In the genomic region with DNA sequence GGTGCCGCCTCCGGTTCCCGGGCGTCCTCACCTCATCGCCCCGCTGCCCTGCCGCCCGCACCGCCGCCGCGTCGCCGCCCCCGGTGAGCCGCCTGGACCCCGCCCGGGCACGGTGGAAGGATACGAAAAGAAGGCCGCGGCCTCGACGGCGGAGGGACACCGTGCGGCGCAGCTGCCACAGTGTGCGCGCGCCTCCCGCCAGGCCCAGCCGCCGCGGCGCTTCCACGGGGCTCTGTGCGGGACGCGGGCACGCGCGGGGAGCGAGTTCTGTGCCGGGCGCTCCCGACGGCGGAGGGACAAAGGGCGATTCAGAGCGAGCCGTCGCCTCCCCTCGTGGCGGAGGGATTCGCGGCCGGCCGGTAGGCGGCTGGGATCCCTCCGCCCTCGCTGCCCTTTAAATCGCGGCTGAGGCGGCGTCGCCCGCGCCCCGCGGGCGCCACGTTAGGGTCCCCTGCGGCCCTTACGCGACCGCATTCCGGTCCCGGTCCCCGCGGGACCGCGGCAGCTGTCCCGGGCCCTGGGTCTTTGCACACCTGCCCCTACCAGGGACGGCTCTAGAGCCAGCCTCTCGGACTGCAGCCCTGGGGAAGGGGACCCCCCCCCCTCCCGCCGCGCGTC, we compare ENCODE assay signal across 8 cellular contexts. TPM values are rescaled to one million over a fixed set of nuclear protein-coding genes. Genes with fewer than 3 reads are reported as not detected.
DNase-seq lines count a peak whose midpoint lies in the region; ATAC-seq and TF ChIP-seq lines count a peak whose summit lies in the region.

No MANE protein-coding gene starts in this region.

- POLR2A ChIA-PET in HCT116 (lab: Charles Lee) = no interaction called here

- H3K4me1 ChIP-seq in ES-I3 (ENCODE audit: insufficient read depth, low read length) (peaks cover 5% of the 10 kb centered on the region; the same call in 1 of the 2 replicates), HCT116 (ENCODE audit: control insufficient read depth in 1 of 2, insufficient read depth in 2 of 2, low read length in 2 of 2) (peaks cover 8 to 38% of the 10 kb centered on the region in 2 experiments; a peak in 3 of 4 replicates), right atrium auricular region (peaks cover 0 to 54% of the 10 kb centered on the region in 2 donors), prostate gland (replicated peaks) (peaks cover 3% of the 10 kb centered on the region), upper lobe of right lung (peaks cover 39% of the 10 kb centered on the region)

- H3K27me3 Mint-ChIP-seq in T-helper 17 cell = peaks cover 5% of the 10 kb centered on the region

- H3K36me3 ChIP-seq in ES-I3 (ENCODE audit: insufficient read depth, low read length) (no peaks in the 10 kb centered on the region), HCT116 (ENCODE audit: control insufficient read depth in 1 of 2, insufficient read depth in 2 of 2, low read length in 2 of 2) (no peaks in the 10 kb centered on the region), right atrium auricular region (no peaks in the 10 kb centered on the region), prostate gland (no peaks in the 10 kb centered on the region), upper lobe of right lung (no peaks in the 10 kb centered on the region)

- RAD21 ChIA-PET in HCT116 (lab: Charles Lee; ENCODE audit: low non-redundant PET in 1 of 2, low total read pairs in 2 of 2, uncharacterized antibody in 2 of 2, unreplicated experiment in 2 of 2) = no interaction called here

- peak overlapping the region; percentile 74 for H2AFZ ChIP-seq in HCT116 (ENCODE audit: low read depth, low read length, poor library complexity, severe bottlenecking)

- no peaks in the 10 kb centered on the region for H3K36me3 Mint-ChIP-seq in T-helper 17 cell (ENCODE audit: low read depth)

- H3K9me3 ChIP-seq in ES-I3 (ENCODE audit: control insufficient read depth, insufficient read depth, low read length) (no peaks in the 10 kb centered on the region), HCT116 (ENCODE audit: control insufficient read depth in 1 of 2, insufficient read depth in 1 of 2, low read depth in 1 of 2, low read length in 2 of 2) (no peaks in the 10 kb centered on the region), T-helper 17 cell (ENCODE audit: control insufficient read depth, low read length, poor library complexity, severe bottlenecking) (no peaks in the 10 kb centered on the region), right atrium auricular region (no peaks in the 10 kb centered on the region), prostate gland (no peaks in the 10 kb centered on the region), upper lobe of right lung (no peaks in the 10 kb centered on the region)

- H3K9me2 ChIP-seq in HCT116 (ENCODE audit: insufficient read depth) = no peaks in the 10 kb centered on the region

- under 1% methylated on average over 72 of the region's 90 CpGs for WGBS in prostate gland

- TF ChIP-seq POLR2A in HCT116 (IDR thresholded peaks at IDR 0.05; ENCODE audit: borderline replicate concordance, extremely low read depth, insufficient read depth, insufficient read length) = peak; percentile 99
- peak; percentile 91 for TF ChIP-seq POLR2A in prostate gland (IDR thresholded peaks at IDR 0.05)

- CTCF ChIA-PET in HCT116 (lab: Charles Lee) = no interaction called here

- H4K20me1 ChIP-seq in HCT116 (ENCODE audit: insufficient read depth) = peaks cover 9% of the 10 kb centered on the region; the same call in 1 of the 2 replicates

- H3K9ac ChIP-seq in ES-I3 (ENCODE audit: low read depth, low read length) (peak overlapping the region; percentile 87), HCT116 (ENCODE audit: low read length) (peak overlapping the region; percentile 74)

- DNase-seq in HCT116 (ENCODE audit: low read depth, low spot score) (peak; percentile 86), NCI-H1105 (lab: John Stamatoyannopoulos, UW) (peak; percentile 91), T-helper 17 cell (peak; percentile 74 to 77 (median 74)), amygdala (lab: John Stamatoyannopoulos, UW) (peak in 52 of 56 donors; percentile 21 to 90 (median 77)), right atrium auricular region (ENCODE audit: low spot score) (peak; percentile 79), prostate gland (ENCODE audit: low spot score) (peak; percentile 87), upper lobe of right lung (peak; percentile 93)

- BruUV-seq in HCT116 (replicated peaks; lab: Mats Ljungman, UMichigan) = no TSS peak

- intact Hi-C loops in HCT116 (cut with micrococcal nuclease) (no loop called here), prostate gland (cut with DNase I) (no loop called here), upper lobe of right lung (cut with DNase I) (no loop called here)

- peak; percentile 44 for ATAC-seq in HCT116
- peak; percentile 48 for ATAC-seq in T-helper 17 cell
- peak; percentile 81 for ATAC-seq in upper lobe of right lung

- H3K4me3 ChIP-seq in HCT116 (replicated peaks in 1 of 2; ENCODE audit: low read depth in 1 of 2, low read length in 2 of 2) = peak overlapping the region; percentile 58 to 78
- peak overlapping the region; percentile 80 to 88 for H3K4me3 ChIP-seq in right atrium auricular region
- H3K4me3 ChIP-seq in prostate gland = peak overlapping the region; percentile 66 to 92
- H3K4me3 ChIP-seq in upper lobe of right lung = peak overlapping the region; percentile 83

- peak overlapping the region; percentile 98 for H3K4me2 ChIP-seq in HCT116 (ENCODE audit: low read length)

- peaks cover 35% of the 10 kb centered on the region for H3K4me1 Mint-ChIP-seq in T-helper 17 cell

- TF ChIP-seq CTCF in HCT116 (IDR thresholded peaks at IDR 0.05 in 2 of 3, conservative IDR thresholded peaks at IDR 0.05 in 1 of 3; ENCODE audit: borderline replicate concordance in 1 of 3, insufficient read depth in 1 of 3, low read depth in 2 of 3, low read length in 2 of 3) = no peak
- no peak for TF ChIP-seq CTCF in right atrium auricular region (IDR thresholded peaks at IDR 0.05)
- peak in 2 of 4 experiments; percentile 33 to 51 for TF ChIP-seq CTCF in prostate gland (IDR thresholded peaks at IDR 0.05)
- no peak for TF ChIP-seq CTCF in upper lobe of right lung (IDR thresholded peaks at IDR 0.05)

- H3K4me3 Mint-ChIP-seq in T-helper 17 cell = peak overlapping the region; percentile 82

- peaks cover 38% of the 10 kb centered on the region for H3K79me2 ChIP-seq in HCT116 (ENCODE audit: insufficient read depth, low read length)

- TF ChIP-seq RAD21 in HCT116 (IDR thresholded peaks at IDR 0.05; ENCODE audit: low read depth) = no peak

- peak overlapping the region; percentile 99 for H3K27ac ChIP-seq in HCT116 (ENCODE audit: low read depth, low read length)
- H3K27ac ChIP-seq in right atrium auricular region = peak overlapping the region; percentile 97 to 98
- H3K27ac ChIP-seq in prostate gland = peak overlapping the region; percentile 98 to 99
- peak overlapping the region; percentile 99 for H3K27ac ChIP-seq in upper lobe of right lung

- peak overlapping the region; percentile 83 for H3K27ac Mint-ChIP-seq in T-helper 17 cell

- no peaks in the 10 kb centered on the region for H3K27me3 ChIP-seq in HCT116 (ENCODE audit: insufficient read depth, low read length)
- H3K27me3 ChIP-seq in right atrium auricular region = no peaks in the 10 kb centered on the region
- H3K27me3 ChIP-seq in prostate gland (replicated peaks; ENCODE audit: insufficient read depth) = no peaks in the 10 kb centered on the region
- no peaks in the 10 kb centered on the region for H3K27me3 ChIP-seq in upper lobe of right lung

TF ChIP-seq in HCT116, 20 proteins besides CTCF, POLR2A, EP300 and RAD21 (continues in another document):
- TF ChIP-seq EZH2phosphoT487 (IDR thresholded peaks at IDR 0.05; ENCODE audit: borderline replicate concordance) (no peak), EGR1 (IDR thresholded peaks at IDR 0.05; ENCODE audit: low read depth) (peak; percentile 36; the same call in 1 of the 2 replicates), ZNF274 (IDR thresholded peaks at IDR 0.05; ENCODE audit: low read depth, low read length) (no peak), ZFX (IDR thresholded peaks at IDR 0.05) (peak; percentile 87), CBX3 (IDR thresholded peaks at IDR 0.05; ENCODE audit: low read depth) (peak; percentile 72), POLR2AphosphoS5 (IDR thresholded peaks at IDR 0.05; ENCODE audit: low read depth, low read length) (peak; percentile 98), TCF7L2 (IDR thresholded peaks at IDR 0.05; ENCODE audit: borderline replicate concordance, extremely low read depth, insufficient read depth, insufficient read length) (peak; percentile 74)
- TF ChIP-seq, protein P1, sequence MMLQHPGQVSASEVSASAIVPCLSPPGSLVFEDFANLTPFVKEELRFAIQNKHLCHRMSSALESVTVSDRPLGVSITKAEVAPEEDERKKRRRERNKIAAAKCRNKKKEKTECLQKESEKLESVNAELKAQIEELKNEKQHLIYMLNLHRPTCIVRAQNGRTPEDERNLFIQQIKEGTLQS (IDR thresholded peaks at IDR 0.05) = no peak
- TF ChIP-seq, protein P2, sequence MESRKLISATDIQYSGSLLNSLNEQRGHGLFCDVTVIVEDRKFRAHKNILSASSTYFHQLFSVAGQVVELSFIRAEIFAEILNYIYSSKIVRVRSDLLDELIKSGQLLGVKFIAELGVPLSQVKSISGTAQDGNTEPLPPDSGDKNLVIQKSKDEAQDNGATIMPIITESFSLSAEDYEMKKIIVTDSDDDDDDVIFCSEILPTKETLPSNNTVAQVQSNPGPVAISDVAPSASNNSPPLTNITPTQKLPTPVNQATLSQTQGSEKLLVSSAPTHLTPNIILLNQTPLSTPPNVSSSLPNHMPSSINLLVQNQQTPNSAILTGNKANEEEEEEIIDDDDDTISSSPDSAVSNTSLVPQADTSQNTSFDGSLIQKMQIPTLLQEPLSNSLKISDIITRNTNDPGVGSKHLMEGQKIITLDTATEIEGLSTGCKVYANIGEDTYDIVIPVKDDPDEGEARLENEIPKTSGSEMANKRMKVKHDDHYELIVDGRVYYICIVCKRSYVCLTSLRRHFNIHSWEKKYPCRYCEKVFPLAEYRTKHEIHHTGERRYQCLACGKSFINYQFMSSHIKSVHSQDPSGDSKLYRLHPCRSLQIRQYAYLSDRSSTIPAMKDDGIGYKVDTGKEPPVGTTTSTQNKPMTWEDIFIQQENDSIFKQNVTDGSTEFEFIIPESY (IDR thresholded peaks at IDR 0.05; ENCODE audit: extremely low read depth, insufficient replicate concordance, low read length) = peak; percentile 33

RNA-seq across cellular contexts. Expression of gene KMT5B, which starts 0.6 kb away (rescaled TPM):
- 35.1 TPM for total RNA-seq in HCT116 (2021; ENCODE audit: unreplicated experiment)
- polyA plus RNA-seq in HCT116 (2012) = 29.7 and 30.8 TPM in 2 replicates
- 10 to 100 TPM; 30.5 to 33.8 TPM for total RNA-seq in T-helper 17 cell
- 10 to 100 TPM; 20.2 to 20.5 TPM for total RNA-seq in right atrium auricular region
- 10 to 100 TPM; 41.0 to 57.7 TPM for total RNA-seq in prostate gland
- 43.9 TPM for total RNA-seq in upper lobe of right lung

RNA-seq across cellular contexts. Expression of gene C11orf24, which starts 58.1 kb away (rescaled TPM):
- total RNA-seq in HCT116 (2021; ENCODE audit: unreplicated experiment) = 37.8 TPM
- polyA plus RNA-seq in HCT116 (2012) = 38.9 and 39.9 TPM in 2 replicates
- 10 to 100 TPM; 10.5 to 11.6 TPM for total RNA-seq in T-helper 17 cell
- 10 to 100 TPM; 20.4 to 21.3 TPM for total RNA-seq in right atrium auricular region
- 10 to 100 TPM; 25.1 to 61.0 TPM for total RNA-seq in prostate gland
- total RNA-seq in upper lobe of right lung = 26.7 TPM

Comparison
In these comparisons a context has a peak if more than half of its experiments do, and no peak if none do; other contexts are left out.
1. Peak in every context shown above with its lines: DNase-seq, ATAC-seq, H3K4me3 ChIP-seq and H3K27ac ChIP-seq.